In genomic region chr12:27710592-27711311, GRCh38 we compare ENCODE assay signal across 1 cellular context.
TF ChIP-seq lines count a peak whose summit lies in the region.

TSS of gene MRPS35 (plus strand) at chr12:27710832. CDS start at chr12:27710844, 12 bp downstream.

TF ChIP-seq in HepG2, 621 proteins besides CTCF, POLR2A, EP300 and RAD21 (continued from another document and continues in another):
- TF ChIP-seq, protein P1, sequence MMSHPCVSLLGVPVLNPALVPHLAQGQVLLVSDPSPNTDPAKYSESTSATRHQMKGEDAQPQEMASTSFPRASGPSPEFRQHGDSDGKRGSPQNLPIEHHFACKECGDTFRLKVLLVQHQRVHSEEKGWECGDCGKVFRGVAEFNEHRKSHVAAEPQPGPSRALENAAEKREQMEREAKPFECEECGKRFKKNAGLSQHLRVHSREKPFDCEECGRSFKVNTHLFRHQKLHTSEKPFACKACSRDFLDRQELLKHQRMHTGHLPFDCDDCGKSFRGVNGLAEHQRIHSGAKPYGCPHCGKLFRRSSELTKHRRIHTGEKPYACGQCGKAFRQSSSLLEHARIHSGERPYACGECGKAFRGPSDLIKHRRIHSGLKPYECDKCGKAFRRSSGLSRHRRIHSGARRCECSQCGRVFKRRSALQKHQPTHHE (CRISPR knock-in tag; IDR thresholded peaks at IDR 0.05; ENCODE audit: borderline replicate concordance) = peak; percentile 97
- peak; percentile 33; the same call in 1 of the 2 replicates for TF ChIP-seq NFKBIZ (CRISPR knock-in tag; IDR thresholded peaks at IDR 0.05)
- TF ChIP-seq ZNF773 (CRISPR knock-in tag; IDR thresholded peaks at IDR 0.05; ENCODE audit: borderline replicate concordance) = no peak; the same call in none of the 2 replicates
- TF ChIP-seq ZSCAN25 (CRISPR knock-in tag; IDR thresholded peaks at IDR 0.05) = 0 out of 2 replicates have a peak, but pooled peaks have one; percentile 61
- TF ChIP-seq ZIK1 (CRISPR knock-in tag; IDR thresholded peaks at IDR 0.05; ENCODE audit: borderline replicate concordance, low read depth) = peak; percentile 57; the same call in 1 of the 2 replicates
- TF ChIP-seq ARNT2 (CRISPR knock-in tag; IDR thresholded peaks at IDR 0.05; ENCODE audit: low read depth) = peak; percentile 86
- 0 out of 2 replicates have a peak, but pooled peaks have one; percentile 13 for TF ChIP-seq FLYWCH1 (CRISPR knock-in tag; IDR thresholded peaks at IDR 0.05)
- TF ChIP-seq CSRNP1 (CRISPR knock-in tag; IDR thresholded peaks at IDR 0.05) = peak; percentile 85
- peak; percentile 98 for TF ChIP-seq TAF1 (CRISPR knock-in tag; IDR thresholded peaks at IDR 0.05)
- TF ChIP-seq CAMTA2 (CRISPR knock-in tag; IDR thresholded peaks at IDR 0.05; ENCODE audit: borderline replicate concordance) = peak; percentile 93; the same call in 1 of the 2 replicates
- TF ChIP-seq FOSL2 (CRISPR knock-in tag; IDR thresholded peaks at IDR 0.05) = peak; percentile 59
- TF ChIP-seq JARID2 (CRISPR knock-in tag; IDR thresholded peaks at IDR 0.05; ENCODE audit: insufficient replicate concordance) = peak; percentile 83
- TF ChIP-seq, protein P2, sequence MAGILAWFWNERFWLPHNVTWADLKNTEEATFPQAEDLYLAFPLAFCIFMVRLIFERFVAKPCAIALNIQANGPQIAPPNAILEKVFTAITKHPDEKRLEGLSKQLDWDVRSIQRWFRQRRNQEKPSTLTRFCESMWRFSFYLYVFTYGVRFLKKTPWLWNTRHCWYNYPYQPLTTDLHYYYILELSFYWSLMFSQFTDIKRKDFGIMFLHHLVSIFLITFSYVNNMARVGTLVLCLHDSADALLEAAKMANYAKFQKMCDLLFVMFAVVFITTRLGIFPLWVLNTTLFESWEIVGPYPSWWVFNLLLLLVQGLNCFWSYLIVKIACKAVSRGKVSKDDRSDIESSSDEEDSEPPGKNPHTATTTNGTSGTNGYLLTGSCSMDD (CRISPR knock-in tag; IDR thresholded peaks at IDR 0.05) = 0 out of 2 replicates have a peak, but pooled peaks have one; percentile 54
- TF ChIP-seq TSC22D2 (CRISPR knock-in tag; IDR thresholded peaks at IDR 0.05; ENCODE audit: borderline replicate concordance) = peak; percentile 85
- TF ChIP-seq ZNF124 (CRISPR knock-in tag; IDR thresholded peaks at IDR 0.05) = no peak; the same call in 1 of the 2 replicates
- TF ChIP-seq ZNF235 (CRISPR knock-in tag; IDR thresholded peaks at IDR 0.05; ENCODE audit: borderline replicate concordance) = peak; percentile 98; the same call in 1 of the 2 replicates
- no peak; the same call in 1 of the 2 replicates for TF ChIP-seq HMG20B (CRISPR knock-in tag; conservative IDR thresholded peaks at IDR 0.05)
- TF ChIP-seq FOXM1 (CRISPR knock-in tag; IDR thresholded peaks at IDR 0.05) = no peak
- peak; percentile 61; the same call in 1 of the 2 replicates for TF ChIP-seq CCDC6 (CRISPR knock-in tag; IDR thresholded peaks at IDR 0.05)
- TF ChIP-seq, protein P3, sequence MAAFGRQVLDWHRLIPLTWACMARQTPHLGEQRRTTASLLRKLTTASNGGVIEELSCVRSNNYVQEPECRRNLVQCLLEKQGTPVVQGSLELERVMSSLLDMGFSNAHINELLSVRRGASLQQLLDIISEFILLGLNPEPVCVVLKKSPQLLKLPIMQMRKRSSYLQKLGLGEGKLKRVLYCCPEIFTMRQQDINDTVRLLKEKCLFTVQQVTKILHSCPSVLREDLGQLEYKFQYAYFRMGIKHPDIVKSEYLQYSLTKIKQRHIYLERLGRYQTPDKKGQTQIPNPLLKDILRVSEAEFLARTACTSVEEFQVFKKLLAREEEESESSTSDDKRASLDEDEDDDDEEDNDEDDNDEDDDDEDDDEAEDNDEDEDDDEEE (CRISPR knock-in tag; IDR thresholded peaks at IDR 0.05) = peak; percentile 84; the same call in 1 of the 2 replicates
- TF ChIP-seq NR2C2 (CRISPR knock-in tag; IDR thresholded peaks at IDR 0.05; ENCODE audit: borderline replicate concordance) = peak; percentile 45; the same call in 1 of the 2 replicates
- TF ChIP-seq ZNF251 (CRISPR knock-in tag; IDR thresholded peaks at IDR 0.05) = no peak
- peak; percentile 39; the same call in 1 of the 2 replicates for TF ChIP-seq XBP1 (CRISPR knock-in tag; IDR thresholded peaks at IDR 0.05)
- no peak for TF ChIP-seq FOSL1 (CRISPR knock-in tag; IDR thresholded peaks at IDR 0.05; ENCODE audit: borderline replicate concordance)
- TF ChIP-seq ZNF274 (CRISPR knock-in tag; IDR thresholded peaks at IDR 0.05) = peak; percentile 90
- peak; percentile 93 for TF ChIP-seq AHR (CRISPR knock-in tag; IDR thresholded peaks at IDR 0.05)
- TF ChIP-seq ZNF746 (CRISPR knock-in tag; IDR thresholded peaks at IDR 0.05) = 0 out of 2 replicates have a peak, but pooled peaks have one; percentile 60
- TF ChIP-seq TEAD2 (CRISPR knock-in tag; IDR thresholded peaks at IDR 0.05) = 0 out of 2 replicates have a peak, but pooled peaks have one; percentile 63
- TF ChIP-seq GATA4 (IDR thresholded peaks at IDR 0.05; ENCODE audit: borderline replicate concordance, low read depth) = peak; percentile 71; the same call in 1 of the 2 replicates
- no peak for TF ChIP-seq HMGA1 (CRISPR knock-in tag; conservative IDR thresholded peaks at IDR 0.05)
- TF ChIP-seq ASH2L (IDR thresholded peaks at IDR 0.05; ENCODE audit: insufficient read length, low read depth, low read length) = peak; percentile 92
- TF ChIP-seq CBX2 (IDR thresholded peaks at IDR 0.05; ENCODE audit: low read depth, low read length) = no peak
- TF ChIP-seq CBX2 (CRISPR knock-in tag; IDR thresholded peaks at IDR 0.05; ENCODE audit: low read depth) = no peak
- TF ChIP-seq CENPX (CRISPR knock-in tag; IDR thresholded peaks at IDR 0.05) = no peak
- peak; percentile 87; the same call in 1 of the 2 replicates for TF ChIP-seq YEATS2 (CRISPR knock-in tag; IDR thresholded peaks at IDR 0.05; ENCODE audit: borderline replicate concordance)
- no peak for TF ChIP-seq HDAC6 (IDR thresholded peaks at IDR 0.05; ENCODE audit: low read depth, low read length)
- no peak for TF ChIP-seq FUBP1 (CRISPR knock-in tag; IDR thresholded peaks at IDR 0.05; ENCODE audit: borderline replicate concordance)
- TF ChIP-seq, protein P4, sequence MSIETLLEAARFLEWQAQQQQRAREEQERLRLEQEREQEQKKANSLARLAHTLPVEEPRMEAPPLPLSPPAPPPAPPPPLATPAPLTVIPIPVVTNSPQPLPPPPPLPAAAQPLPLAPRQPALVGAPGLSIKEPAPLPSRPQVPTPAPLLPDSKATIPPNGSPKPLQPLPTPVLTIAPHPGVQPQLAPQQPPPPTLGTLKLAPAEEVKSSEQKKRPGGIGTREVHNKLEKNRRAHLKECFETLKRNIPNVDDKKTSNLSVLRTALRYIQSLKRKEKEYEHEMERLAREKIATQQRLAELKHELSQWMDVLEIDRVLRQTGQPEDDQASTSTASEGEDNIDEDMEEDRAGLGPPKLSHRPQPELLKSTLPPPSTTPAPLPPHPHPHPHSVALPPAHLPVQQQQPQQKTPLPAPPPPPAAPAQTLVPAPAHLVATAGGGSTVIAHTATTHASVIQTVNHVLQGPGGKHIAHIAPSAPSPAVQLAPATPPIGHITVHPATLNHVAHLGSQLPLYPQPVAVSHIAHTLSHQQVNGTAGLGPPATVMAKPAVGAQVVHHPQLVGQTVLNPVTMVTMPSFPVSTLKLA (IDR thresholded peaks at IDR 0.05) = peak; percentile 38; the same call in 1 of the 2 replicates
- TF ChIP-seq NAIF1 (CRISPR knock-in tag; IDR thresholded peaks at IDR 0.05; ENCODE audit: borderline replicate concordance) = 0 out of 2 replicates have a peak, but pooled peaks have one; percentile 43
- TF ChIP-seq KAT7 (CRISPR knock-in tag; IDR thresholded peaks at IDR 0.05; ENCODE audit: borderline replicate concordance) = peak; percentile 97
- TF ChIP-seq RORA (CRISPR knock-in tag; IDR thresholded peaks at IDR 0.05) = no peak
- no peak for TF ChIP-seq RBAK (CRISPR knock-in tag; IDR thresholded peaks at IDR 0.05)
- TF ChIP-seq ZNF530 (CRISPR knock-in tag; IDR thresholded peaks at IDR 0.05; ENCODE audit: low read depth) = no peak
- TF ChIP-seq SP4 (CRISPR knock-in tag; IDR thresholded peaks at IDR 0.05) = peak; percentile 68; the same call in 1 of the 2 replicates
- no peak; the same call in 1 of the 2 replicates for TF ChIP-seq ZBTB3 (CRISPR knock-in tag; IDR thresholded peaks at IDR 0.05; ENCODE audit: borderline replicate concordance, low read depth)
- no peak for TF ChIP-seq PAF1 (CRISPR knock-in tag; IDR thresholded peaks at IDR 0.05)
- TF ChIP-seq ZNF121 (CRISPR knock-in tag; IDR thresholded peaks at IDR 0.05) = no peak; the same call in 1 of the 2 replicates
- no peak; the same call in 1 of the 2 replicates for TF ChIP-seq ZNF367 (CRISPR knock-in tag; IDR thresholded peaks at IDR 0.05; ENCODE audit: borderline replicate concordance)
- TF ChIP-seq ONECUT2 (CRISPR knock-in tag; IDR thresholded peaks at IDR 0.05) = peak; percentile 36; the same call in 1 of the 2 replicates
- peak; percentile 99 for TF ChIP-seq PHF8 (CRISPR knock-in tag; IDR thresholded peaks at IDR 0.05)
- peak; percentile 80 for TF ChIP-seq ZNF34 (CRISPR knock-in tag; IDR thresholded peaks at IDR 0.05; ENCODE audit: borderline replicate concordance)
- TF ChIP-seq ZFP36L2 (CRISPR knock-in tag; IDR thresholded peaks at IDR 0.05) = peak; percentile 76; the same call in 1 of the 2 replicates
- TF ChIP-seq, protein P5, sequence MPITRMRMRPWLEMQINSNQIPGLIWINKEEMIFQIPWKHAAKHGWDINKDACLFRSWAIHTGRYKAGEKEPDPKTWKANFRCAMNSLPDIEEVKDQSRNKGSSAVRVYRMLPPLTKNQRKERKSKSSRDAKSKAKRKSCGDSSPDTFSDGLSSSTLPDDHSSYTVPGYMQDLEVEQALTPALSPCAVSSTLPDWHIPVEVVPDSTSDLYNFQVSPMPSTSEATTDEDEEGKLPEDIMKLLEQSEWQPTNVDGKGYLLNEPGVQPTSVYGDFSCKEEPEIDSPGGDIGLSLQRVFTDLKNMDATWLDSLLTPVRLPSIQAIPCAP (CRISPR knock-in tag; IDR thresholded peaks at IDR 0.05; ENCODE audit: low read depth) = no peak
- TF ChIP-seq ZNF337 (CRISPR knock-in tag; IDR thresholded peaks at IDR 0.05; ENCODE audit: borderline replicate concordance, low read depth) = no peak
- TF ChIP-seq, protein P6, sequence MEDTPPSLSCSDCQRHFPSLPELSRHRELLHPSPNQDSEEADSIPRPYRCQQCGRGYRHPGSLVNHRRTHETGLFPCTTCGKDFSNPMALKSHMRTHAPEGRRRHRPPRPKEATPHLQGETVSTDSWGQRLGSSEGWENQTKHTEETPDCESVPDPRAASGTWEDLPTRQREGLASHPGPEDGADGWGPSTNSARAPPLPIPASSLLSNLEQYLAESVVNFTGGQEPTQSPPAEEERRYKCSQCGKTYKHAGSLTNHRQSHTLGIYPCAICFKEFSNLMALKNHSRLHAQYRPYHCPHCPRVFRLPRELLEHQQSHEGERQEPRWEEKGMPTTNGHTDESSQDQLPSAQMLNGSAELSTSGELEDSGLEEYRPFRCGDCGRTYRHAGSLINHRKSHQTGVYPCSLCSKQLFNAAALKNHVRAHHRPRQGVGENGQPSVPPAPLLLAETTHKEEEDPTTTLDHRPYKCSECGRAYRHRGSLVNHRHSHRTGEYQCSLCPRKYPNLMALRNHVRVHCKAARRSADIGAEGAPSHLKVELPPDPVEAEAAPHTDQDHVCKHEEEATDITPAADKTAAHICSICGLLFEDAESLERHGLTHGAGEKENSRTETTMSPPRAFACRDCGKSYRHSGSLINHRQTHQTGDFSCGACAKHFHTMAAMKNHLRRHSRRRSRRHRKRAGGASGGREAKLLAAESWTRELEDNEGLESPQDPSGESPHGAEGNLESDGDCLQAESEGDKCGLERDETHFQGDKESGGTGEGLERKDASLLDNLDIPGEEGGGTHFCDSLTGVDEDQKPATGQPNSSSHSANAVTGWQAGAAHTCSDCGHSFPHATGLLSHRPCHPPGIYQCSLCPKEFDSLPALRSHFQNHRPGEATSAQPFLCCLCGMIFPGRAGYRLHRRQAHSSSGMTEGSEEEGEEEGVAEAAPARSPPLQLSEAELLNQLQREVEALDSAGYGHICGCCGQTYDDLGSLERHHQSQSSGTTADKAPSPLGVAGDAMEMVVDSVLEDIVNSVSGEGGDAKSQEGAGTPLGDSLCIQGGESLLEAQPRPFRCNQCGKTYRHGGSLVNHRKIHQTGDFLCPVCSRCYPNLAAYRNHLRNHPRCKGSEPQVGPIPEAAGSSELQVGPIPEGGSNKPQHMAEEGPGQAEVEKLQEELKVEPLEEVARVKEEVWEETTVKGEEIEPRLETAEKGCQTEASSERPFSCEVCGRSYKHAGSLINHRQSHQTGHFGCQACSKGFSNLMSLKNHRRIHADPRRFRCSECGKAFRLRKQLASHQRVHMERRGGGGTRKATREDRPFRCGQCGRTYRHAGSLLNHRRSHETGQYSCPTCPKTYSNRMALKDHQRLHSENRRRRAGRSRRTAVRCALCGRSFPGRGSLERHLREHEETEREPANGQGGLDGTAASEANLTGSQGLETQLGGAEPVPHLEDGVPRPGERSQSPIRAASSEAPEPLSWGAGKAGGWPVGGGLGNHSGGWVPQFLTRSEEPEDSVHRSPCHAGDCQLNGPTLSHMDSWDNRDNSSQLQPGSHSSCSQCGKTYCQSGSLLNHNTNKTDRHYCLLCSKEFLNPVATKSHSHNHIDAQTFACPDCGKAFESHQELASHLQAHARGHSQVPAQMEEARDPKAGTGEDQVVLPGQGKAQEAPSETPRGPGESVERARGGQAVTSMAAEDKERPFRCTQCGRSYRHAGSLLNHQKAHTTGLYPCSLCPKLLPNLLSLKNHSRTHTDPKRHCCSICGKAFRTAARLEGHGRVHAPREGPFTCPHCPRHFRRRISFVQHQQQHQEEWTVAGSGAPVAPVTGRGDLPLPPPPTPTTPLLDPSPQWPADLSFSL (CRISPR knock-in tag; IDR thresholded peaks at IDR 0.05) = no peak
- peak; percentile 91; the same call in 1 of the 2 replicates for TF ChIP-seq SMAD9 (CRISPR knock-in tag; IDR thresholded peaks at IDR 0.05)
